24 cellular contexts compared by ENCODE assay signal in the genomic region with DNA sequence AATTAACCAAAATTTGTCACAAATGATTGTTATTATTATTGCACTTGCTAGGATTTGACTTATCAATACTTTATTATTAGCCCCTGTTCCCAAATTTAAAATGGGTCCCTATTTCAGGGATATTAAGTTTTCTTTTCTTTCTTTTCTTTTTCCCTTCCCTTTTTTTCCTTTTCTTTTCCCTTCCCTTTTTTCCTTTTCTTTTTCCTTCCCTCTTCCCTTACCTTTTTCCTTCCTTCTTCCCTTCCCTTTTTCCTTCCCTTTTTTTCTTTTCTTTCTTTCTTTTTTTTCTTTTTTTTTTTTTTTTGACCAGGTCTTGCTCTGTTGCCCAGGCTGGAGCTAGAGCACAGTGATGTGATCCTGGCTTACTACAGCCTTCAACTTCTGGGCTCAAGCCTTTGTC.
"Had no signal": no experiment of that assay in that cellular context is flagged by ENCODE, and none has a peak within 500 bp of the region (broad histone marks: within the 10 kb centered on the region; RNA-seq: fewer than 3 reads in every experiment).

No MANE protein-coding gene starts in this region.

- H3K4me1 Mint-ChIP-seq: naive B cell had no signal

- H3K4me3 ChIP-seq: esophagus squamous epithelium, gastrocnemius medialis, heart right ventricle, left lung, lower lobe of right lung, mucosa of descending colon had no signal

- H3K27ac ChIP-seq: epithelial cell of prostate, esophagus squamous epithelium, gastrocnemius medialis, heart right ventricle, left lung, lower lobe of right lung had no signal

- H3K27ac Mint-ChIP-seq: dendritic cell treated with granulocyte-macrophage colony-stimulating factor and Interleukin-4, amounts not matched to agents 40 ng/mL and 50 ng/mL, for 4 days; effector memory CD8-positive, alpha-beta T cell; endodermal cell; mesothelial cell of epicardium; naive B cell had no signal

- H3K36me3 Mint-ChIP-seq: naive B cell had no signal

- ATAC-seq: effector memory CD8-positive, alpha-beta T cell; esophagus mucosa; gastrocnemius medialis; heart right ventricle; left cardiac atrium; left lung; left ventricle myocardium superior; lower lobe of right lung; mucosa of descending colon had no signal

- H3K9me3 ChIP-seq: esophagus squamous epithelium, gastrocnemius medialis, heart right ventricle, left lung, lower lobe of right lung, mucosa of descending colon had no signal

- H3K36me3 ChIP-seq: esophagus squamous epithelium, gastrocnemius medialis, heart right ventricle, left lung, lower lobe of right lung had no signal

- H3K4me3 Mint-ChIP-seq: dendritic cell treated with granulocyte-macrophage colony-stimulating factor and Interleukin-4, amounts not matched to agents 40 ng/mL and 50 ng/mL, for 4 days; effector memory CD8-positive, alpha-beta T cell; endodermal cell; mesothelial cell of epicardium; naive B cell had no signal

- H3K9me3 Mint-ChIP-seq: dendritic cell treated with granulocyte-macrophage colony-stimulating factor and Interleukin-4, amounts not matched to agents 40 ng/mL and 50 ng/mL, for 4 days; effector memory CD8-positive, alpha-beta T cell; endodermal cell; naive B cell had no signal

- H3K27me3 Mint-ChIP-seq: dendritic cell treated with granulocyte-macrophage colony-stimulating factor and Interleukin-4, amounts not matched to agents 40 ng/mL and 50 ng/mL, for 4 days had no signal

- H3K27me3 ChIP-seq: esophagus squamous epithelium, gastrocnemius medialis, heart right ventricle, left lung had no signal

- H3K4me1 ChIP-seq: gastrocnemius medialis, left lung had no signal

- DNase-seq: cortex of kidney; effector CD8-positive, alpha-beta T cell; effector memory CD8-positive, alpha-beta T cell; endodermal cell; erythroblast; esophagus squamous epithelium; foreskin fibroblast; foreskin melanocyte; gastrocnemius medialis; glutamatergic neuron; head of caudate nucleus; heart right ventricle; hippocampal formation; left cardiac atrium; left lung; left ventricle myocardium superior; lower lobe of right lung; mesenchymal stem cell; mucosa of descending colon; naive B cell had no signal
